In the genomic region with DNA sequence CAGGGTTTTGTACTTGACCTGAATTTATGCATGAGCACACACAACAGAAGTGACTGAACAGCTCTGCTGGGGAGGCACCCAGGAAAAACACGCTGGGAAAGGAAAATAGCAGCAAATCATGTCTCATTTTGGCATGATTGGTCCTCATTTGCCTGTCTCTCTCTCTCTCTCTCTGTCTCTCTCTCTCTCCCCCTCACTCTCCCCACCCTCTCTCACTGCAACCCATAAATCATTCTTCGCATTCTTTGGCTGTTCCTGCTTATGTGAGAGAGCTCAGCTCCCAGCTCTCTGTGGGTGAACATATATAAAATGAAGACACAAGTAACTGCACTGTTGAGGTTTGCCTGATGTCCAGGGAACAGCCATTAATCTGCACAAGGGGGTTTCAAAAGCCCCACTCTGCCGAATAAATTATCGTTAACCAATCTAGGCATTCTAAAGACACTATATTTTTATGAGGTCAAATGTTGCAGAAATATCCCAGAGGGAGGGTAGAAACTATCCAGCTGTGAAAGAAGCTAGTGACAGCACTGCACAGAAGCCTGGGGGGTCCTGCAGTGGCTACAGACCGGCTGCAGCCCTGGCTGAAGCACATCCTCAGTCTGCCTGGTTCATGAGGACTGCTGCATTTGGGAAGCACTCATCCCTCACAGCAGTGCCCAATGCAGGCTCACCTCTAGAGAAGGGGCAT, we compare ENCODE assay signal across 9 cellular contexts.
A peak's percentile ranks its signal among the peaks of the same experiment; 100 is the strongest.
DNase-seq lines count a peak whose midpoint lies in the region; ATAC-seq, FAIRE-seq and TF ChIP-seq lines count a peak whose summit lies in the region.
"Had no signal": no experiment of that assay in that cellular context is flagged by ENCODE, and none has a peak within 500 bp of the region (broad histone marks: within the 10 kb centered on the region; RNA-seq: fewer than 3 reads in every experiment).

No MANE protein-coding gene starts in this region.

- H3K27me3 ChIP-seq in right lobe of liver (no peaks in the 10 kb centered on the region), HepG2 (ENCODE audit: control insufficient read depth in 1 of 2, insufficient read depth in 2 of 2, low read length in 2 of 2) (peaks cover 1 to 3% of the 10 kb centered on the region in 2 experiments; a peak in 1 of 5 replicates), tibial nerve (no peaks in the 10 kb centered on the region), stomach (no peaks in the 10 kb centered on the region)

- peak in 3 of 4 donors; percentile 17 to 44 (median 33) for ATAC-seq in right lobe of liver
- ATAC-seq in HepG2: no peak
- ATAC-seq in naive thymus-derived CD8-positive, alpha-beta T cell: no peak

- BruUV-seq in HepG2 (replicated peaks; lab: Mats Ljungman, UMichigan): no TSS peak

- CTCF ChIA-PET in HepG2 (lab: Yijun Ruan, JAX; ENCODE audit: low intra/inter-chr PET ratio, low total read pairs): no interaction called here

- TF ChIP-seq POLR2A in right lobe of liver (IDR thresholded peaks at IDR 0.05) (no peak), HepG2 (IDR thresholded peaks at IDR 0.05; ENCODE audit: insufficient read depth in 1 of 2, low read depth in 2 of 2, low read length in 2 of 2) (no peak), tibial nerve (IDR thresholded peaks at IDR 0.05) (no peak), stomach (IDR thresholded peaks at IDR 0.05) (no peak)

- no peaks in the 10 kb centered on the region for H3K27me3 Mint-ChIP-seq in naive thymus-derived CD8-positive, alpha-beta T cell

- H3K4me1 ChIP-seq in right lobe of liver: peaks cover 0 to 10% (median 0%) of the 10 kb centered on the region in 4 donors
- no peaks in the 10 kb centered on the region for H3K4me1 ChIP-seq in HepG2 (ENCODE audit: insufficient read depth, low read length)
- H3K4me1 ChIP-seq in tibial nerve: peaks cover 0 to 32% (median 4%) of the 10 kb centered on the region in 4 donors
- H3K4me1 ChIP-seq in stomach: peaks cover 6 to 22% (median 11%) of the 10 kb centered on the region in 4 donors

- H3K27ac ChIP-seq in right lobe of liver (no peak overlapping the region), HepG2 (ENCODE audit: extremely low read length, insufficient read depth, low read length) (no peak overlapping the region), tibial nerve (no peak overlapping the region), stomach (peak overlapping the region in 2 of 5 donors; percentile 14 to 22)

- POLR2A ChIA-PET in HepG2 (lab: Yijun Ruan, JAX): no interaction called here
- POLR2A ChIA-PET in naive thymus-derived CD8-positive, alpha-beta T cell (lab: Charles Lee): no interaction called here

- H3K79me2 ChIP-seq in HepG2 (ENCODE audit: insufficient read depth, low read length): no peaks in the 10 kb centered on the region

- no peaks in the 10 kb centered on the region for H4K20me1 ChIP-seq in HepG2 (ENCODE audit: insufficient read depth, low read length)

- in situ Hi-C loops in HepG2 (cut with HindIII; ENCODE audit: extremely low pct_ligation_motif_present, low pct_unique_long_range_greater_than_20kb): no loop called here

- H3K36me3 ChIP-seq in right lobe of liver: no peaks in the 10 kb centered on the region
- H3K36me3 ChIP-seq in HepG2 (replicated peaks in 1 of 2; ENCODE audit: control insufficient read depth in 1 of 2, insufficient read depth in 2 of 2, low read length in 2 of 2): no peaks in the 10 kb centered on the region
- H3K36me3 ChIP-seq in tibial nerve: no peaks in the 10 kb centered on the region
- H3K36me3 ChIP-seq in stomach: no peaks in the 10 kb centered on the region

- no peak overlapping the region for H3K4me3 ChIP-seq in right lobe of liver
- H3K4me3 ChIP-seq in HepG2 (replicated peaks in 1 of 3; ENCODE audit: insufficient read depth in 1 of 3, low read depth in 2 of 3, low read length in 3 of 3): no peak overlapping the region
- H3K4me3 ChIP-seq in tibial nerve: no peak overlapping the region
- H3K4me3 ChIP-seq in stomach: no peak overlapping the region

- no peak overlapping the region for H3K9ac ChIP-seq in HepG2 (ENCODE audit: insufficient read depth, low read depth, low read length)

- TF ChIP-seq RAD21 in HepG2 (CRISPR knock-in tag; IDR thresholded peaks at IDR 0.05): no peak

- H3K4me3 Mint-ChIP-seq in naive thymus-derived CD8-positive, alpha-beta T cell: no peak overlapping the region
- H3K4me3 Mint-ChIP-seq: CD4-positive, alpha-beta memory T cell had no signal

- 56% methylated on average over 4 of the region's 5 CpGs for WGBS in right lobe of liver (ENCODE audit: insufficient coverage, low coverage, low lambda C conversion rate, missing lambda C conversion rate)
- 33% methylated on average over 5 of the region's 5 CpGs for WGBS in HepG2 (ENCODE audit: low lambda C conversion rate)
- WGBS in tibial nerve, 2 donors: 24 to 31% methylated on average over 5 of the region's 5 CpGs
- WGBS in stomach, 5 donors: 16 to 36% (median 21%) methylated on average over 5 of the region's 5 CpGs

- no peak overlapping the region for H3K4me2 ChIP-seq in HepG2 (ENCODE audit: low read depth, low read length)

- TF ChIP-seq EP300 in HepG2 (IDR thresholded peaks at IDR 0.05; ENCODE audit: low read depth in 2 of 2, low read length in 2 of 2) (no peak), HepG2 (CRISPR knock-in tag; IDR thresholded peaks at IDR 0.05; ENCODE audit: borderline replicate concordance) (no peak), tibial nerve (IDR thresholded peaks at IDR 0.05) (no peak), stomach (IDR thresholded peaks at IDR 0.05) (no peak)

- H2AFZ ChIP-seq in HepG2 (ENCODE audit: low read length): no peak overlapping the region

- TF ChIP-seq CTCF in right lobe of liver (IDR thresholded peaks at IDR 0.05) (no peak), HepG2 (CRISPR knock-in tag; IDR thresholded peaks at IDR 0.05) (no peak), tibial nerve (IDR thresholded peaks at IDR 0.05) (no peak), stomach (IDR thresholded peaks at IDR 0.05) (no peak)

- H3K36me3 Mint-ChIP-seq in naive thymus-derived CD8-positive, alpha-beta T cell: no peaks in the 10 kb centered on the region
- H3K36me3 Mint-ChIP-seq: CD4-positive, alpha-beta memory T cell had no signal

- no peaks in the 10 kb centered on the region for H3K9me3 ChIP-seq in right lobe of liver
- H3K9me3 ChIP-seq in HepG2 (ENCODE audit: low read length): no peaks in the 10 kb centered on the region
- H3K9me3 ChIP-seq in tibial nerve: no peaks in the 10 kb centered on the region
- H3K9me3 ChIP-seq in stomach: no peaks in the 10 kb centered on the region

- FAIRE-seq in HepG2 (lab: Jason Lieb, UNC): no peak

- H3K4me1 Mint-ChIP-seq in naive thymus-derived CD8-positive, alpha-beta T cell: peaks cover 0 to 13% (median 0%) of the 10 kb centered on the region in 4 donors
- H3K4me1 Mint-ChIP-seq: CD4-positive, alpha-beta memory T cell had no signal

- H3K9me3 Mint-ChIP-seq in naive thymus-derived CD8-positive, alpha-beta T cell: no peaks in the 10 kb centered on the region
- H3K9me3 Mint-ChIP-seq: CD4-positive, alpha-beta memory T cell had no signal

- intact Hi-C loops in right lobe of liver (cut with DNase I) (no loop called here), HepG2 (cut with micrococcal nuclease; ENCODE audit: unreplicated experiment) (no loop called here), stomach (cut with DNase I; ENCODE audit: low total_unique reads) (no loop called here)

- DNase-seq in right lobe of liver: no peak
- DNase-seq in HepG2 (ENCODE audit: low spot score): no peak
- DNase-seq in SW 1271 (lab: John Stamatoyannopoulos, UW): peak; percentile 21 to 25
- DNase-seq in iris pigment epithelial cell (ENCODE audit: low read depth): peak; percentile 96
- no peak for DNase-seq in tibial nerve (ENCODE audit: low spot score in 2 of 2)
- DNase-seq in naive thymus-derived CD8-positive, alpha-beta T cell: no peak
- DNase-seq in OCI-M1 (lab: John Stamatoyannopoulos, UW): no peak
- no peak for DNase-seq in stomach
- DNase-seq: CD4-positive, alpha-beta memory T cell had no signal

- no peak overlapping the region for H3K27ac Mint-ChIP-seq in naive thymus-derived CD8-positive, alpha-beta T cell
- H3K27ac Mint-ChIP-seq: CD4-positive, alpha-beta memory T cell had no signal

TF ChIP-seq in HepG2, 621 proteins besides CTCF, POLR2A, EP300 and RAD21:
- TF ChIP-seq ARHGAP35 (CRISPR knock-in tag; IDR thresholded peaks at IDR 0.05; ENCODE audit: borderline replicate concordance): no peak
- TF ChIP-seq HNRNPK (IDR thresholded peaks at IDR 0.05; ENCODE audit: low read depth, low read length, poor library complexity, severe bottlenecking): no peak
- no peak for TF ChIP-seq HOXA5 (CRISPR knock-in tag; IDR thresholded peaks at IDR 0.05)
- TF ChIP-seq HMG20A (CRISPR knock-in tag; IDR thresholded peaks at IDR 0.05; ENCODE audit: borderline replicate concordance): no peak
- TF ChIP-seq, protein P1, sequence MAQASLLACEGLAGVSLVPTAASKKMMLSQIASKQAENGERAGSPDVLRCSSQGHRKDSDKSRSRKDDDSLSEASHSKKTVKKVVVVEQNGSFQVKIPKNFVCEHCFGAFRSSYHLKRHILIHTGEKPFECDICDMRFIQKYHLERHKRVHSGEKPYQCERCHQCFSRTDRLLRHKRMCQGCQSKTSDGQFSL (CRISPR knock-in tag; IDR thresholded peaks at IDR 0.05): no peak
- no peak for TF ChIP-seq ZNF556 (CRISPR knock-in tag; IDR thresholded peaks at IDR 0.05; ENCODE audit: borderline replicate concordance)
- TF ChIP-seq, protein P2, sequence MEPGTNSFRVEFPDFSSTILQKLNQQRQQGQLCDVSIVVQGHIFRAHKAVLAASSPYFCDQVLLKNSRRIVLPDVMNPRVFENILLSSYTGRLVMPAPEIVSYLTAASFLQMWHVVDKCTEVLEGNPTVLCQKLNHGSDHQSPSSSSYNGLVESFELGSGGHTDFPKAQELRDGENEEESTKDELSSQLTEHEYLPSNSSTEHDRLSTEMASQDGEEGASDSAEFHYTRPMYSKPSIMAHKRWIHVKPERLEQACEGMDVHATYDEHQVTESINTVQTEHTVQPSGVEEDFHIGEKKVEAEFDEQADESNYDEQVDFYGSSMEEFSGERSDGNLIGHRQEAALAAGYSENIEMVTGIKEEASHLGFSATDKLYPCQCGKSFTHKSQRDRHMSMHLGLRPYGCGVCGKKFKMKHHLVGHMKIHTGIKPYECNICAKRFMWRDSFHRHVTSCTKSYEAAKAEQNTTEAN (CRISPR knock-in tag; conservative IDR thresholded peaks at IDR 0.05): no peak
- TF ChIP-seq SMC3 (IDR thresholded peaks at IDR 0.05; ENCODE audit: low read length): no peak
- TF ChIP-seq ZSCAN12 (CRISPR knock-in tag; IDR thresholded peaks at IDR 0.05): no peak
- TF ChIP-seq MEIS2 (CRISPR knock-in tag; IDR thresholded peaks at IDR 0.05): no peak
- no peak for TF ChIP-seq ZNF530 (CRISPR knock-in tag; IDR thresholded peaks at IDR 0.05; ENCODE audit: low read depth)

Comparison
In these comparisons a context has a peak if more than half of its experiments do, and no peak if none do; other contexts are left out.
1. ATAC-seq: peak in right lobe of liver (3 of 4); none in HepG2 (single experiment) and naive thymus-derived CD8-positive, alpha-beta T cell (0 of 2).
2. DNase-seq: peak in SW 1271 (2 of 2) and iris pigment epithelial cell (single experiment); none in right lobe of liver (0 of 3), HepG2 (single experiment), tibial nerve (0 of 2), naive thymus-derived CD8-positive, alpha-beta T cell (0 of 10), OCI-M1 (single experiment) and stomach (single experiment).